26 cellular contexts compared by ENCODE assay signal in genomic region chr5:152403058-152403457, GRCh38. TPM values are rescaled to one million over a fixed set of nuclear protein-coding genes. Genes with fewer than 3 reads are reported as not detected.
"Had no signal": no experiment of that assay in that cellular context is flagged by ENCODE, and none has a peak within 500 bp of the region (broad histone marks: within the 10 kb centered on the region; RNA-seq: fewer than 3 reads in every experiment).

No MANE protein-coding gene starts in this region.

- DNase-seq: Kasumi-1, MM.1S, NCI-H1092 treated with DMSO at 0.1 percent for 48 hours, NCI-H1436, NCI-H1694 treated with DMSO at 0.1 percent for 48 hours, NCI-H2029, NCI-H2081 treated with DMSO at 0.1 percent for 48 hours, NCI-H2171, NCI-H345, NCI-H446 treated with DMSO at 0.1 percent for 48 hours, NCI-H510A treated with DMSO at 0.1 percent for 48 hours, NCI-H526, NCI-H774, SHP77, SK-N-SH, SW 1271, T-cell, T-helper 9 cell had no signal

- H3K4me3 ChIP-seq: K562 had no signal

- H3K27ac ChIP-seq: KMS-11, RWPE1 had no signal

- H3K9me3 ChIP-seq: SK-N-SH had no signal

- ATAC-seq: K562, Panc1, T-cell had no signal

RNA-seq across cellular contexts. Expression of gene NMUR2, which starts 2.0 kb away (rescaled TPM):
- total RNA-seq: K562; M059J; SK-MEL-5; T-cell; T-helper 2 cell treated with Interferon-gamma antibody and Interleukin-4, amounts not matched to agents 100 ng/mL and 5 ng/mL, for 36 hours had no signal
- polyA plus RNA-seq: IgD-negative memory B cell, K562, SK-N-SH had no signal
